In the genomic region with DNA sequence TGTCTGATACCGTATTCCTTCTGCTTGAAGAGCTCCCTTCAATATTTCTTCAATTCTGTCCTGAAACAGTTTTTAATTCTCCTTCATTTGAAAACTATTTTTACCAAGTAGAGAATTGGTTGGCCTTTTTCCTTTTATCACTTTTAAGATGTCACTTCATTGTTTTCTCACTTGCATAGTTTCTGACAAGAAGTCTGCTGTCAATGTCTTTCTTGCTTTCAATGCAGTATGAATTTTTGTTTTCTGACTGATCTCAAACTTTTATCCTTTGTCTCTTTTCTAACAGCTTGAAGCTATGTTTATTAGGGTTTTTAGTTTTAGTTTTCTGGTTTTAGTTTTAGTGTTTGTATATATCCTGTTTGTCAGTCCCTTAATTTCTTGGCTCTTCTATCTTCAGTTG, we compare ENCODE assay signal across 1 cellular context.
TF ChIP-seq lines count a peak whose summit lies in the region.

No MANE protein-coding gene starts in this region.

TF ChIP-seq in GM23338, 12 proteins besides CTCF, POLR2A, EP300 and RAD21 (continued from another document):
- TF ChIP-seq, protein P1, sequence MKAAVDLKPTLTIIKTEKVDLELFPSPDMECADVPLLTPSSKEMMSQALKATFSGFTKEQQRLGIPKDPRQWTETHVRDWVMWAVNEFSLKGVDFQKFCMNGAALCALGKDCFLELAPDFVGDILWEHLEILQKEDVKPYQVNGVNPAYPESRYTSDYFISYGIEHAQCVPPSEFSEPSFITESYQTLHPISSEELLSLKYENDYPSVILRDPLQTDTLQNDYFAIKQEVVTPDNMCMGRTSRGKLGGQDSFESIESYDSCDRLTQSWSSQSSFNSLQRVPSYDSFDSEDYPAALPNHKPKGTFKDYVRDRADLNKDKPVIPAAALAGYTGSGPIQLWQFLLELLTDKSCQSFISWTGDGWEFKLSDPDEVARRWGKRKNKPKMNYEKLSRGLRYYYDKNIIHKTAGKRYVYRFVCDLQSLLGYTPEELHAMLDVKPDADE (IDR thresholded peaks at IDR 0.05), result no peak
- TF ChIP-seq JUNB (IDR thresholded peaks at IDR 0.05; ENCODE audit: unreplicated experiment) (no peak), EZH2phosphoT487 (IDR thresholded peaks at IDR 0.05; ENCODE audit: unreplicated experiment) (no peak), EZH2 (IDR thresholded peaks at IDR 0.05; ENCODE audit: low read depth, unreplicated experiment) (no peak), POLR2AphosphoS5 (IDR thresholded peaks at IDR 0.05; ENCODE audit: low read depth) (no peak), NANOG (IDR thresholded peaks at IDR 0.05; ENCODE audit: borderline replicate concordance) (no peak)
